Comparison of ENCODE assay signal across 8 cellular contexts in genomic region chr12:93573552-93574223, GRCh38. TPM values are rescaled to one million over a fixed set of nuclear protein-coding genes. Genes with fewer than 3 reads are reported as not detected.
A peak's percentile ranks its signal among the peaks of the same experiment; 100 is the strongest.
DNase-seq lines count a peak whose midpoint lies in the region; FAIRE-seq and TF ChIP-seq lines count a peak whose summit lies in the region.

No MANE protein-coding gene starts in this region.

- no peak for TF ChIP-seq POLR2A in Peyer's patch (IDR thresholded peaks at IDR 0.05)
- no peak for TF ChIP-seq POLR2A in endothelial cell of umbilical vein (IDR thresholded peaks at IDR 0.05; ENCODE audit: low read depth, low read length)

- H2AFZ ChIP-seq in endothelial cell of umbilical vein (ENCODE audit: low read depth, low read length) (no peak overlapping the region), neuron (ENCODE audit: low read depth, low read length) (no peak overlapping the region)

- no TSS peak for BruUV-seq in endothelial cell of umbilical vein (replicated peaks; lab: Mats Ljungman, UMichigan)

- peak overlapping the region; percentile 81 to 93 (median 89) for H3K27ac ChIP-seq in Peyer's patch
- H3K27ac ChIP-seq in endothelial cell of umbilical vein (ENCODE audit: insufficient read depth, low read depth, low read length), result no peak overlapping the region

- H3K36me3 ChIP-seq in Peyer's patch, result peaks cover 0 to 19% (median 0%) of the 10 kb centered on the region in 3 donors
- no peaks in the 10 kb centered on the region for H3K36me3 ChIP-seq in endothelial cell of umbilical vein (ENCODE audit: control insufficient read depth in 2 of 2, extremely low read depth in 1 of 2, insufficient read depth in 2 of 2, low read length in 2 of 2)
- peaks cover 40% of the 10 kb centered on the region for H3K36me3 ChIP-seq in neuron (ENCODE audit: insufficient read depth, low read length)

- dilution Hi-C loops in endothelial cell of umbilical vein (cut with MboI; ENCODE audit: extremely low pct_ligation_motif_present, low sequenced_read_pairs), result no loop called here

- H3K4me3 ChIP-seq in Peyer's patch, result peak overlapping the region; percentile 55 to 89 (median 58)
- peak overlapping the region in 1 of 3 experiments; percentile 2 for H3K4me3 ChIP-seq in endothelial cell of umbilical vein (replicated peaks in 1 of 3; ENCODE audit: insufficient read depth in 1 of 3, low read depth in 1 of 3, low read length in 3 of 3)
- H3K4me3 ChIP-seq in neuron (ENCODE audit: low read length), result peak overlapping the region; percentile 74

- H3K79me2 ChIP-seq in endothelial cell of umbilical vein (ENCODE audit: control insufficient read depth, insufficient read depth, low read length), result no peaks in the 10 kb centered on the region

- H4K20me1 ChIP-seq in endothelial cell of umbilical vein (replicated peaks; ENCODE audit: control insufficient read depth, extremely low read depth, insufficient read depth, low read length), result no peaks in the 10 kb centered on the region

- intact Hi-C loops in endothelial cell of umbilical vein (cut with micrococcal nuclease), result loop anchor here (2.0 to 5.0 kb wide), 2 partner anchors 51 to 264 kb away; no protein-coding TSS in a partner anchor

- no peaks in the 10 kb centered on the region for H3K9me1 ChIP-seq in endothelial cell of umbilical vein (replicated peaks; ENCODE audit: control insufficient read depth, extremely low read depth, insufficient read depth, low read length)

- H3K4me2 ChIP-seq in endothelial cell of umbilical vein (ENCODE audit: insufficient read depth, low read length), result peak overlapping the region; percentile 60

- H3K9me3 ChIP-seq in Peyer's patch (no peaks in the 10 kb centered on the region), endothelial cell of umbilical vein (replicated peaks; ENCODE audit: control insufficient read depth, insufficient read depth, low read length) (no peaks in the 10 kb centered on the region), neuron (ENCODE audit: low read length) (no peaks in the 10 kb centered on the region)

- H3K4me1 ChIP-seq in Peyer's patch (peaks cover 0 to 20% (median 7%) of the 10 kb centered on the region in 4 donors), endothelial cell of umbilical vein (ENCODE audit: control insufficient read depth, extremely low read depth, insufficient read depth, low read length) (peaks cover 24% of the 10 kb centered on the region), neuron (ENCODE audit: insufficient read depth, low read length) (peaks cover 43% of the 10 kb centered on the region)

- TF ChIP-seq CTCF in Peyer's patch (IDR thresholded peaks at IDR 0.05), result no peak
- TF ChIP-seq CTCF in endothelial cell of umbilical vein (IDR thresholded peaks at IDR 0.05; ENCODE audit: extremely low read depth in 1 of 2, insufficient read depth in 1 of 2, low read depth in 1 of 2, low read length in 2 of 2), result no peak

- CTCF ChIA-PET in endothelial cell of umbilical vein (lab: Charles Lee), result interaction anchor here (0.9 to 11.2 kb wide), 9 partner anchors 8 to 528 kb away, joined by 3 to 366 read pairs (median 5); no protein-coding TSS in a partner anchor

- H3K27me3 ChIP-seq in Peyer's patch (no peaks in the 10 kb centered on the region), endothelial cell of umbilical vein (ENCODE audit: control insufficient read depth in 2 of 2, insufficient read depth in 2 of 2, low read length in 2 of 2) (peaks cover 34 to 35% of the 10 kb centered on the region in 2 experiments), neuron (ENCODE audit: insufficient read depth, low read length) (no peaks in the 10 kb centered on the region)

- no peak for FAIRE-seq in endothelial cell of umbilical vein (lab: Jason Lieb, UNC)

- POLR2A ChIA-PET in endothelial cell of umbilical vein (lab: Charles Lee), result interaction anchor here (0.6 to 1.0 kb wide), 3 partner anchors 14 to 406 kb away, joined by 3 to 7 read pairs (median 6); no protein-coding TSS in a partner anchor

- DNase-seq in ELR (ENCODE audit: low read depth), result peak; percentile 84
- peak in 2 of 3 donors; percentile 26 to 54 for DNase-seq in Peyer's patch
- no peak for DNase-seq in endothelial cell of umbilical vein (ENCODE audit: low read depth, low spot score)
- DNase-seq in NCI-H187 (lab: John Stamatoyannopoulos, UW), result no peak
- DNase-seq in H4 (ENCODE audit: low spot score), result no peak
- no peak for DNase-seq in UCSD-AML1 (lab: John Stamatoyannopoulos, UW; ENCODE audit: unreplicated experiment)
- no peak for DNase-seq in DMS53 treated with DMSO at 0.1 percent for 48 hours (lab: John Stamatoyannopoulos, UW; ENCODE audit: unreplicated experiment)

- no peak overlapping the region for H3K9ac ChIP-seq in endothelial cell of umbilical vein (replicated peaks; ENCODE audit: extremely low read depth, insufficient read depth, low read length)

TF ChIP-seq in endothelial cell of umbilical vein, 7 proteins besides CTCF, POLR2A, EP300 and RAD21:
- peak; percentile 54 for TF ChIP-seq EZH2 (IDR thresholded peaks at IDR 0.05; ENCODE audit: borderline replicate concordance, low read depth, low read length, severe bottlenecking)
- TF ChIP-seq JUN (IDR thresholded peaks at IDR 0.05; ENCODE audit: borderline replicate concordance, insufficient read depth, insufficient read length, low read depth), result no peak

RNA-seq across cellular contexts. Expression of gene SOCS2, which starts 1.2 kb away (rescaled TPM):
- total RNA-seq in Peyer's patch (100 to 1,000 TPM in 1 of 4 donors, 10 to 100 TPM in 3; 33.4 to 113 (median 35.1) TPM), endothelial cell of umbilical vein (4.1 and 5.6 TPM in 2 replicates)
- 2.4 and 3.5 TPM in 2 replicates for polyA plus RNA-seq in endothelial cell of umbilical vein
- polyA plus RNA-seq in endothelial cell of umbilical vein (2011; cell fraction: cytosol; rRNA removed), result 1.9 and 3.3 TPM in 2 replicates
- polyA plus RNA-seq in endothelial cell of umbilical vein (2011; cell fraction: nucleus; rRNA removed), result 4.7 and 5.5 TPM in 2 replicates
- polyA plus RNA-seq in endothelial cell of umbilical vein (2012), result 0.46 and 0.62 TPM in 2 replicates
- polyA minus RNA-seq in endothelial cell of umbilical vein, result 3.4 and 4.2 TPM in 2 replicates
- polyA minus RNA-seq in endothelial cell of umbilical vein (2011; cell fraction: cytosol; rRNA and poly(A)+ RNA removed), result 3.2 TPM
- polyA minus RNA-seq in endothelial cell of umbilical vein (2011; cell fraction: nucleus; rRNA and poly(A)+ RNA removed), result 2.1 and 2.7 TPM in 2 replicates
- total RNA-seq in H4 (2014; rRNA removed; shearing (Covaris generic)), result 5.7 and 6.1 TPM in 2 replicates

Comparison
In these comparisons a context has a peak if more than half of its experiments do, and no peak if none do; other contexts are left out.
1. DNase-seq: peak in ELR (single experiment) and Peyer's patch (2 of 3); none in endothelial cell of umbilical vein (single experiment), NCI-H187 (0 of 2), H4 (single experiment), UCSD-AML1 (single experiment) and DMS53 treated with DMSO at 0.1 percent for 48 hours (single experiment).